Comparison of ENCODE assay signal across 1 cellular context in genomic region chr2:169716229-169716886, GRCh38.
TF ChIP-seq lines count a peak whose summit lies in the region.

No MANE protein-coding gene starts in this region.

TF ChIP-seq in H1, 55 proteins besides CTCF, POLR2A, EP300 and RAD21:
- TF ChIP-seq NRF1 (IDR thresholded peaks at IDR 0.05; ENCODE audit: low read depth, low read length), result no peak
- TF ChIP-seq CEBPB (IDR thresholded peaks at IDR 0.05; ENCODE audit: low read depth, low read length), result no peak
- TF ChIP-seq BRCA1 (IDR thresholded peaks at IDR 0.05; ENCODE audit: low read depth, low read length), result no peak
- TF ChIP-seq SIRT6 (IDR thresholded peaks at IDR 0.05; ENCODE audit: low read length), result no peak
- no peak for TF ChIP-seq KDM4A (IDR thresholded peaks at IDR 0.05; ENCODE audit: low read depth, low read length, severe bottlenecking)
- no peak for TF ChIP-seq EZH2 (IDR thresholded peaks at IDR 0.05; ENCODE audit: low read depth, low read length, severe bottlenecking)
- TF ChIP-seq TEAD4 (IDR thresholded peaks at IDR 0.05; ENCODE audit: low read depth, low read length), result no peak
- 0 out of 2 replicates have a peak, but pooled peaks have one; percentile 11 for TF ChIP-seq SUZ12 (IDR thresholded peaks at IDR 0.05; ENCODE audit: low read length)
